In genomic region chr1:14318830-14319229, GRCh38 we compare ENCODE assay signal across 1 cellular context.
TF ChIP-seq lines count a peak whose summit lies in the region.

No MANE protein-coding gene starts in this region.

TF ChIP-seq in HEK293, 187 proteins besides CTCF, POLR2A, EP300 and RAD21 (continued from another document and continues in another):
- no peak for TF ChIP-seq HIC1 (tag by site-specific recombination; IDR thresholded peaks at IDR 0.05)
- no peak for TF ChIP-seq ZNF335 (tag by site-specific recombination; conservative IDR thresholded peaks at IDR 0.05)
- no peak for TF ChIP-seq ZNF785 (tag by site-specific recombination; IDR thresholded peaks at IDR 0.05)
- TF ChIP-seq KLF17 (tag by site-specific recombination; IDR thresholded peaks at IDR 0.05) = no peak
- TF ChIP-seq SCRT1 (tag by site-specific recombination; IDR thresholded peaks at IDR 0.05; ENCODE audit: borderline replicate concordance) = no peak
- TF ChIP-seq, protein P1, sequence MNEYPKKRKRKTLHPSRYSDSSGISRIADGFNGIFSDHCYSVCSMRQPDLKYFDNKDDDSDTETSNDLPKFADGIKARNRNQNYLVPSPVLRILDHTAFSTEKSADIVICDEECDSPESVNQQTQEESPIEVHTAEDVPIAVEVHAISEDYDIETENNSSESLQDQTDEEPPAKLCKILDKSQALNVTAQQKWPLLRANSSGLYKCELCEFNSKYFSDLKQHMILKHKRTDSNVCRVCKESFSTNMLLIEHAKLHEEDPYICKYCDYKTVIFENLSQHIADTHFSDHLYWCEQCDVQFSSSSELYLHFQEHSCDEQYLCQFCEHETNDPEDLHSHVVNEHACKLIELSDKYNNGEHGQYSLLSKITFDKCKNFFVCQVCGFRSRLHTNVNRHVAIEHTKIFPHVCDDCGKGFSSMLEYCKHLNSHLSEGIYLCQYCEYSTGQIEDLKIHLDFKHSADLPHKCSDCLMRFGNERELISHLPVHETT (tag by site-specific recombination; IDR thresholded peaks at IDR 0.05) = no peak
- no peak for TF ChIP-seq ZNF366 (tag by site-specific recombination; conservative IDR thresholded peaks at IDR 0.05)
- TF ChIP-seq ZBTB8A (tag by site-specific recombination; IDR thresholded peaks at IDR 0.05) = peak; percentile 75
- TF ChIP-seq ZNF621 (tag by site-specific recombination; IDR thresholded peaks at IDR 0.05) = no peak
- TF ChIP-seq TRIM28 (IDR thresholded peaks at IDR 0.05; ENCODE audit: borderline replicate concordance, low read length) = no peak
- TF ChIP-seq ZSCAN16 (tag by site-specific recombination; IDR thresholded peaks at IDR 0.05) = no peak
- no peak for TF ChIP-seq YY1 (tag by site-specific recombination; IDR thresholded peaks at IDR 0.05)
- TF ChIP-seq, protein P2, sequence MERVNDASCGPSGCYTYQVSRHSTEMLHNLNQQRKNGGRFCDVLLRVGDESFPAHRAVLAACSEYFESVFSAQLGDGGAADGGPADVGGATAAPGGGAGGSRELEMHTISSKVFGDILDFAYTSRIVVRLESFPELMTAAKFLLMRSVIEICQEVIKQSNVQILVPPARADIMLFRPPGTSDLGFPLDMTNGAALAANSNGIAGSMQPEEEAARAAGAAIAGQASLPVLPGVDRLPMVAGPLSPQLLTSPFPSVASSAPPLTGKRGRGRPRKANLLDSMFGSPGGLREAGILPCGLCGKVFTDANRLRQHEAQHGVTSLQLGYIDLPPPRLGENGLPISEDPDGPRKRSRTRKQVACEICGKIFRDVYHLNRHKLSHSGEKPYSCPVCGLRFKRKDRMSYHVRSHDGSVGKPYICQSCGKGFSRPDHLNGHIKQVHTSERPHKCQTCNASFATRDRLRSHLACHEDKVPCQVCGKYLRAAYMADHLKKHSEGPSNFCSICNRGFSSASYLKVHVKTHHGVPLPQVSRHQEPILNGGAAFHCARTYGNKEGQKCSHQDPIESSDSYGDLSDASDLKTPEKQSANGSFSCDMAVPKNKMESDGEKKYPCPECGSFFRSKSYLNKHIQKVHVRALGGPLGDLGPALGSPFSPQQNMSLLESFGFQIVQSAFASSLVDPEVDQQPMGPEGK (tag by site-specific recombination; IDR thresholded peaks at IDR 0.05) = no peak
- peak; percentile 13; the same call in 1 of the 2 replicates for TF ChIP-seq ZNF202 (tag by site-specific recombination; IDR thresholded peaks at IDR 0.05; ENCODE audit: borderline replicate concordance)
- TF ChIP-seq RBAK (tag by site-specific recombination; IDR thresholded peaks at IDR 0.05) = no peak
- TF ChIP-seq, protein P3, sequence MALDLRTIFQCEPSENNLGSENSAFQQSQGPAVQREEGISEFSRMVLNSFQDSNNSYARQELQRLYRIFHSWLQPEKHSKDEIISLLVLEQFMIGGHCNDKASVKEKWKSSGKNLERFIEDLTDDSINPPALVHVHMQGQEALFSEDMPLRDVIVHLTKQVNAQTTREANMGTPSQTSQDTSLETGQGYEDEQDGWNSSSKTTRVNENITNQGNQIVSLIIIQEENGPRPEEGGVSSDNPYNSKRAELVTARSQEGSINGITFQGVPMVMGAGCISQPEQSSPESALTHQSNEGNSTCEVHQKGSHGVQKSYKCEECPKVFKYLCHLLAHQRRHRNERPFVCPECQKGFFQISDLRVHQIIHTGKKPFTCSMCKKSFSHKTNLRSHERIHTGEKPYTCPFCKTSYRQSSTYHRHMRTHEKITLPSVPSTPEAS (tag by site-specific recombination; IDR thresholded peaks at IDR 0.05) = no peak
- no peak for TF ChIP-seq ZNF155 (tag by site-specific recombination; IDR thresholded peaks at IDR 0.05)
- no peak for TF ChIP-seq INSM2 (tag by site-specific recombination; IDR thresholded peaks at IDR 0.05)
- TF ChIP-seq, protein P4, sequence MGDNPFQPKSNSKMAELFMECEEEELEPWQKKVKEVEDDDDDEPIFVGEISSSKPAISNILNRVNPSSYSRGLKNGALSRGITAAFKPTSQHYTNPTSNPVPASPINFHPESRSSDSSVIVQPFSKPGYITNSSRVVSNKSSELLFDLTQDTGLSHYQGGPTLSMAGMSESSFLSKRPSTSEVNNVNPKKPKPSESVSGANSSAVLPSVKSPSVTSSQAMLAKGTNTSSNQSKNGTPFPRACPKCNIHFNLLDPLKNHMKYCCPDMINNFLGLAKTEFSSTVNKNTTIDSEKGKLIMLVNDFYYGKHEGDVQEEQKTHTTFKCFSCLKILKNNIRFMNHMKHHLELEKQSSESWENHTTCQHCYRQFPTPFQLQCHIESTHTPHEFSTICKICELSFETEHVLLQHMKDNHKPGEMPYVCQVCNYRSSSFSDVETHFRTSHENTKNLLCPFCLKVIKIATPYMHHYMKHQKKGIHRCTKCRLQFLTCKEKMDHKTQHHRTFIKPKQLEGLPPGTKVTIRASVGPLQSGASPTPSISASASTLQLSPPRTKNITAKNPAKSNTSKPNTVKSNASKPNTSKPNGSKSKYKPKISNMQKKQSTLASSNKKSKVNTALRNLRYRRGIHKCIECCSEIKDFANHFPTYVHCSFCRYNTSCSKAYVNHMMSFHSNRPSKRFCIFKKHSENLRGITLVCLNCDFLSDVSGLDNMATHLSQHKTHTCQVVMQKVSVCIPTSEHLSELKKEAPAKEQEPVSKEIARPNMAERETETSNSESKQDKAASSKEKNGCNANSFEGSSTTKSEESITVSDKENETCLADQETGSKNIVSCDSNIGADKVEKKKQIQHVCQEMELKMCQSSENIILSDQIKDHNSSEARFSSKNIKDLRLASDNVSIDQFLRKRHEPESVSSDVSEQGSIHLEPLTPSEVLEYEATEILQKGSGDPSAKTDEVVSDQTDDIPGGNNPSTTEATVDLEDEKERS (tag by site-specific recombination; IDR thresholded peaks at IDR 0.05) = no peak
- TF ChIP-seq, protein P5, sequence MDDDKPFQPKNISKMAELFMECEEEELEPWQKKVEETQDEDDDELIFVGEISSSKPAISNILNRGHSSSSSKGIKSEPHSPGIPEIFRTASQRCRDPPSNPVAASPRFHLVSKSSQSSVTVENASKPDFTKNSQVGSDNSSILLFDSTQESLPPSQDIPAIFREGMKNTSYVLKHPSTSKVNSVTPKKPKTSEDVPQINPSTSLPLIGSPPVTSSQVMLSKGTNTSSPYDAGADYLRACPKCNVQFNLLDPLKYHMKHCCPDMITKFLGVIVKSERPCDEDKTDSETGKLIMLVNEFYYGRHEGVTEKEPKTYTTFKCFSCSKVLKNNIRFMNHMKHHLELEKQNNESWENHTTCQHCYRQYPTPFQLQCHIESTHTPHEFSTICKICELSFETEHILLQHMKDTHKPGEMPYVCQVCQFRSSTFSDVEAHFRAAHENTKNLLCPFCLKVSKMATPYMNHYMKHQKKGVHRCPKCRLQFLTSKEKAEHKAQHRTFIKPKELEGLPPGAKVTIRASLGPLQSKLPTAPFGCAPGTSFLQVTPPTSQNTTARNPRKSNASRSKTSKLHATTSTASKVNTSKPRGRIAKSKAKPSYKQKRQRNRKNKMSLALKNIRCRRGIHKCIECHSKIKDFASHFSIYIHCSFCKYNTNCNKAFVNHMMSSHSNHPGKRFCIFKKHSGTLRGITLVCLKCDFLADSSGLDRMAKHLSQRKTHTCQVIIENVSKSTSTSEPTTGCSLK (tag by site-specific recombination; IDR thresholded peaks at IDR 0.05) = no peak
- no peak for TF ChIP-seq ZNF76 (tag by site-specific recombination; IDR thresholded peaks at IDR 0.05; ENCODE audit: borderline replicate concordance, low read depth)
- no peak for TF ChIP-seq ZNF24 (tag by site-specific recombination; IDR thresholded peaks at IDR 0.05)
- no peak for TF ChIP-seq ZNF423 (tag by site-specific recombination; IDR thresholded peaks at IDR 0.05)
- no peak for TF ChIP-seq ZNF239 (tag by site-specific recombination; IDR thresholded peaks at IDR 0.05)
- peak; percentile 22; the same call in 1 of the 2 replicates for TF ChIP-seq GLI2 (tag by site-specific recombination; IDR thresholded peaks at IDR 0.05; ENCODE audit: borderline replicate concordance, low read depth)
- TF ChIP-seq ZNF544 (tag by site-specific recombination; IDR thresholded peaks at IDR 0.05) = no peak
- no peak for TF ChIP-seq ZNF701 (tag by site-specific recombination; IDR thresholded peaks at IDR 0.05)
- TF ChIP-seq TCF7L2 (IDR thresholded peaks at IDR 0.05; ENCODE audit: borderline replicate concordance, low read depth, low read length) = no peak
- no peak for TF ChIP-seq HOXD13 (CRISPR knock-in tag; IDR thresholded peaks at IDR 0.05; ENCODE audit: borderline replicate concordance)
- TF ChIP-seq ZIC2 (tag by site-specific recombination; IDR thresholded peaks at IDR 0.05) = no peak
- peak; percentile 21; the same call in 1 of the 2 replicates for TF ChIP-seq ZNF341 (tag by site-specific recombination; IDR thresholded peaks at IDR 0.05; ENCODE audit: low read depth)
- no peak for TF ChIP-seq ZNF626 (tag by site-specific recombination; IDR thresholded peaks at IDR 0.05)
- TF ChIP-seq ZNF610 (tag by site-specific recombination; IDR thresholded peaks at IDR 0.05; ENCODE audit: borderline replicate concordance) = no peak
- TF ChIP-seq ZNF292 (tag by site-specific recombination; IDR thresholded peaks at IDR 0.05; ENCODE audit: borderline replicate concordance, low read depth) = peak; percentile 45; the same call in 1 of the 2 replicates
- no peak for TF ChIP-seq MEIS1 (CRISPR knock-in tag; IDR thresholded peaks at IDR 0.05; ENCODE audit: borderline replicate concordance)
- no peak for TF ChIP-seq KLF9 (tag by site-specific recombination; IDR thresholded peaks at IDR 0.05; ENCODE audit: low read depth)
- no peak for TF ChIP-seq ZNF48 (tag by site-specific recombination; IDR thresholded peaks at IDR 0.05)
- no peak for TF ChIP-seq ZSCAN5A (tag by site-specific recombination; IDR thresholded peaks at IDR 0.05)
- TF ChIP-seq ZNF664 (tag by site-specific recombination; IDR thresholded peaks at IDR 0.05) = no peak
- peak; percentile 22; the same call in 1 of the 2 replicates for TF ChIP-seq MZF1 (tag by site-specific recombination; IDR thresholded peaks at IDR 0.05; ENCODE audit: borderline replicate concordance)
- no peak for TF ChIP-seq ZNF473 (tag by site-specific recombination; IDR thresholded peaks at IDR 0.05)
- no peak for TF ChIP-seq ZBTB1 (tag by site-specific recombination; IDR thresholded peaks at IDR 0.05)
- 0 out of 2 replicates have a peak, but pooled peaks have one; percentile 35 for TF ChIP-seq AEBP2 (tag by site-specific recombination; IDR thresholded peaks at IDR 0.05; ENCODE audit: borderline replicate concordance)
- no peak for TF ChIP-seq ZNF223 (tag by site-specific recombination; IDR thresholded peaks at IDR 0.05)
- TF ChIP-seq ZNF585B (tag by site-specific recombination; IDR thresholded peaks at IDR 0.05) = no peak
- peak; percentile 36 for TF ChIP-seq ZNF529 (tag by site-specific recombination; IDR thresholded peaks at IDR 0.05; ENCODE audit: insufficient replicate concordance)
- no peak for TF ChIP-seq ZNF174 (tag by site-specific recombination; IDR thresholded peaks at IDR 0.05)
- TF ChIP-seq ZNF394 (tag by site-specific recombination; IDR thresholded peaks at IDR 0.05; ENCODE audit: borderline replicate concordance) = peak; percentile 92
- no peak for TF ChIP-seq ZNF843 (tag by site-specific recombination; IDR thresholded peaks at IDR 0.05)
